Comparison of ENCODE assay signal across 19 cellular contexts in genomic region chr6:150634641-150635292, GRCh38. TPM values are rescaled to one million over a fixed set of nuclear protein-coding genes. Genes with fewer than 3 reads are reported as not detected.
DNase-seq lines count a peak whose midpoint lies in the region; ATAC-seq and TF ChIP-seq lines count a peak whose summit lies in the region.
"Had no signal": no experiment of that assay in that cellular context is flagged by ENCODE, and none has a peak within 500 bp of the region (broad histone marks: within the 10 kb centered on the region; RNA-seq: fewer than 3 reads in every experiment).

No MANE protein-coding gene starts in this region.

- CTCF ChIA-PET in activated CD4-positive, alpha-beta memory T cell treated with anti-CD3 and anti-CD28 coated beads, Interleukin-2, amount 10 ng/mL, durations not matched to agents 7 days and 5 days (lab: Charles Lee): no interaction called here

- H3K4me1 Mint-ChIP-seq in activated naive CD8-positive, alpha-beta T cell treated with anti-CD3 and anti-CD28 coated beads, Interleukin-2, amount 50 U/mL, for 24 hours: peaks cover 71% of the 10 kb centered on the region
- peaks cover 48% of the 10 kb centered on the region for H3K4me1 Mint-ChIP-seq in activated naive CD8-positive, alpha-beta T cell treated with anti-CD3 and anti-CD28 coated beads for 36 hours
- peaks cover 24 to 57% of the 10 kb centered on the region in 2 donors for H3K4me1 Mint-ChIP-seq in effector memory CD8-positive, alpha-beta T cell (ENCODE audit: low read depth in 2 of 2)
- peaks cover 65% of the 10 kb centered on the region for H3K4me1 Mint-ChIP-seq in type B pancreatic cell (ENCODE audit: unreplicated experiment)
- H3K4me1 Mint-ChIP-seq in activated CD4-positive, alpha-beta memory T cell treated with anti-CD3 and anti-CD28 coated beads, Interleukin-2, amount 10 ng/mL, durations not matched to agents 7 days and 5 days: peaks cover 22% of the 10 kb centered on the region

- peaks cover 19% of the 10 kb centered on the region for H3K27me3 Mint-ChIP-seq in activated naive CD8-positive, alpha-beta T cell treated with anti-CD3 and anti-CD28 coated beads, Interleukin-2, amount 50 U/mL, for 24 hours
- H3K27me3 Mint-ChIP-seq in activated naive CD8-positive, alpha-beta T cell treated with anti-CD3 and anti-CD28 coated beads for 36 hours: peaks cover 23% of the 10 kb centered on the region
- H3K27me3 Mint-ChIP-seq in effector memory CD8-positive, alpha-beta T cell: no peaks in the 10 kb centered on the region
- H3K27me3 Mint-ChIP-seq in type B pancreatic cell: no peaks in the 10 kb centered on the region
- H3K27me3 Mint-ChIP-seq in activated CD4-positive, alpha-beta memory T cell treated with anti-CD3 and anti-CD28 coated beads, Interleukin-2, amount 10 ng/mL, durations not matched to agents 7 days and 5 days: peaks cover 3% of the 10 kb centered on the region

- no peak for DNase-seq in activated naive CD8-positive, alpha-beta T cell treated with anti-CD3 and anti-CD28 coated beads, Interleukin-2, amount 50 U/mL, for 24 hours
- no peak for DNase-seq in activated naive CD8-positive, alpha-beta T cell treated with anti-CD3 and anti-CD28 coated beads for 36 hours
- DNase-seq in NCI-H526 treated with DMSO at 0.1 percent for 48 hours (lab: John Stamatoyannopoulos, UW) (peak; percentile 43), type B pancreatic cell (ENCODE audit: extremely low spot score, unreplicated experiment) (no peak)
- no peak for DNase-seq in effector memory CD8-positive, alpha-beta T cell
- DNase-seq in stimulated activated CD8-positive, alpha-beta memory T cell treated with anti-CD3 and anti-CD28 coated beads, Interleukin-4, amount 100 ng/mL, for 48 hours: no peak
- DNase-seq in activated CD4-positive, CD25-positive, alpha-beta regulatory T cell treated with anti-CD3 and anti-CD28 coated beads, Interleukin-2, amount 50 U/mL, for 72 hours: no peak
- DNase-seq in activated CD4-positive, alpha-beta memory T cell treated with anti-CD3 and anti-CD28 coated beads, Interleukin-2, amount 10 ng/mL, durations not matched to agents 7 days and 5 days: no peak
- DNase-seq: activated effector memory CD4-positive, alpha-beta T cell treated with Interleukin-2 at 50 U/mL for 16 hours; body of pancreas; foreskin keratinocyte; H7; NCI-H187 treated with DMSO at 0.1 percent for 48 hours; NCI-H510A treated with DMSO at 0.1 percent for 48 hours; right lobe of liver; stimulated activated CD4-positive, alpha-beta T cell treated with anti-CD3 and anti-CD28 coated beads, Interleukin-4, amount 100 ng/mL, for 4 hours; stimulated activated naive CD4-positive, alpha-beta T cell had no signal

- POLR2A ChIA-PET in activated CD4-positive, alpha-beta memory T cell treated with anti-CD3 and anti-CD28 coated beads, Interleukin-2, amount 10 ng/mL, durations not matched to agents 7 days and 5 days (lab: Charles Lee): interaction anchor here (0.6 kb wide), 1 partner anchor 551 kb away, joined by 3 read pairs; no protein-coding TSS in a partner anchor

- no peaks in the 10 kb centered on the region for H3K36me3 Mint-ChIP-seq in activated naive CD8-positive, alpha-beta T cell treated with anti-CD3 and anti-CD28 coated beads, Interleukin-2, amount 50 U/mL, for 24 hours (ENCODE audit: low read depth)
- H3K36me3 Mint-ChIP-seq in activated naive CD8-positive, alpha-beta T cell treated with anti-CD3 and anti-CD28 coated beads for 36 hours: peaks cover 2% of the 10 kb centered on the region
- H3K36me3 Mint-ChIP-seq in effector memory CD8-positive, alpha-beta T cell (ENCODE audit: insufficient read depth): no peaks in the 10 kb centered on the region
- peaks cover 3% of the 10 kb centered on the region for H3K36me3 Mint-ChIP-seq in type B pancreatic cell
- no peaks in the 10 kb centered on the region for H3K36me3 Mint-ChIP-seq in activated CD4-positive, alpha-beta memory T cell treated with anti-CD3 and anti-CD28 coated beads, Interleukin-2, amount 10 ng/mL, durations not matched to agents 7 days and 5 days (ENCODE audit: low read depth)

- H3K9me3 Mint-ChIP-seq in activated naive CD8-positive, alpha-beta T cell treated with anti-CD3 and anti-CD28 coated beads, Interleukin-2, amount 50 U/mL, for 24 hours: no peaks in the 10 kb centered on the region
- H3K9me3 Mint-ChIP-seq in activated naive CD8-positive, alpha-beta T cell treated with anti-CD3 and anti-CD28 coated beads for 36 hours: no peaks in the 10 kb centered on the region
- no peaks in the 10 kb centered on the region for H3K9me3 Mint-ChIP-seq in effector memory CD8-positive, alpha-beta T cell
- H3K9me3 Mint-ChIP-seq in type B pancreatic cell: no peaks in the 10 kb centered on the region
- H3K9me3 Mint-ChIP-seq in activated CD4-positive, alpha-beta memory T cell treated with anti-CD3 and anti-CD28 coated beads, Interleukin-2, amount 10 ng/mL, durations not matched to agents 7 days and 5 days: no peaks in the 10 kb centered on the region
- H3K9me3 Mint-ChIP-seq: T-helper 1 cell treated with Interleukin-12 subunit alpha and Interleukin-12 subunit beta and Interleukin-4 antibody, amounts not matched to agents 30 μg/mL and 1 μg/mL, for 36 hours had no signal

- TF ChIP-seq CTCF in type B pancreatic cell (conservative IDR thresholded peaks at IDR 0.05): no peak

- peak overlapping the region; percentile 61 for H3K4me3 Mint-ChIP-seq in activated naive CD8-positive, alpha-beta T cell treated with anti-CD3 and anti-CD28 coated beads, Interleukin-2, amount 50 U/mL, for 24 hours
- H3K4me3 Mint-ChIP-seq in activated naive CD8-positive, alpha-beta T cell treated with anti-CD3 and anti-CD28 coated beads for 36 hours: no peak overlapping the region
- H3K4me3 Mint-ChIP-seq in effector memory CD8-positive, alpha-beta T cell: peak overlapping the region; percentile 90 to 94
- peak overlapping the region; percentile 37 for H3K4me3 Mint-ChIP-seq in type B pancreatic cell
- no peak overlapping the region for H3K4me3 Mint-ChIP-seq in activated CD4-positive, alpha-beta memory T cell treated with anti-CD3 and anti-CD28 coated beads, Interleukin-2, amount 10 ng/mL, durations not matched to agents 7 days and 5 days
- H3K4me3 Mint-ChIP-seq: T-helper 1 cell treated with Interleukin-12 subunit alpha and Interleukin-12 subunit beta and Interleukin-4 antibody, amounts not matched to agents 30 μg/mL and 1 μg/mL, for 36 hours had no signal

- no peak for ATAC-seq in activated naive CD8-positive, alpha-beta T cell treated with anti-CD3 and anti-CD28 coated beads, Interleukin-2, amount 50 U/mL, for 24 hours
- no peak for ATAC-seq in effector memory CD8-positive, alpha-beta T cell (replicated peaks)
- ATAC-seq: A549, body of pancreas, foreskin keratinocyte, right lobe of liver had no signal

- H3K27ac Mint-ChIP-seq in activated naive CD8-positive, alpha-beta T cell treated with anti-CD3 and anti-CD28 coated beads, Interleukin-2, amount 50 U/mL, for 24 hours: peak overlapping the region; percentile 77
- no peak overlapping the region for H3K27ac Mint-ChIP-seq in activated naive CD8-positive, alpha-beta T cell treated with anti-CD3 and anti-CD28 coated beads for 36 hours
- H3K27ac Mint-ChIP-seq in effector memory CD8-positive, alpha-beta T cell: peak overlapping the region; percentile 94 to 97
- peak overlapping the region; percentile 32 for H3K27ac Mint-ChIP-seq in type B pancreatic cell
- H3K27ac Mint-ChIP-seq in activated CD4-positive, alpha-beta memory T cell treated with anti-CD3 and anti-CD28 coated beads, Interleukin-2, amount 10 ng/mL, durations not matched to agents 7 days and 5 days: no peak overlapping the region
- H3K27ac Mint-ChIP-seq: T-helper 1 cell treated with Interleukin-12 subunit alpha and Interleukin-12 subunit beta and Interleukin-4 antibody, amounts not matched to agents 30 μg/mL and 1 μg/mL, for 36 hours had no signal

RNA-seq across cellular contexts. Expression of gene PLEKHG1, which starts 35.1 kb away (rescaled TPM):
- 1 to 10 TPM; 4.4 to 4.5 TPM for total RNA-seq in activated naive CD8-positive, alpha-beta T cell treated with anti-CD3 and anti-CD28 coated beads for 36 hours
- total RNA-seq in type B pancreatic cell (ENCODE audit: low replicate concordance): 48.7 and 58.2 TPM in 2 replicates
- total RNA-seq in activated CD4-positive, alpha-beta memory T cell treated with anti-CD3 and anti-CD28 coated beads, Interleukin-2, amount 10 ng/mL, durations not matched to agents 7 days and 5 days: 1 to 10 TPM; 2.3 to 2.9 TPM

Comparison
In these comparisons a context has a peak if more than half of its experiments do, and no peak if none do; other contexts are left out.
1. H3K27ac Mint-ChIP-seq: peak in activated naive CD8-positive, alpha-beta T cell treated with anti-CD3 and anti-CD28 coated beads, Interleukin-2, amount 50 U/mL, for 24 hours (single experiment), effector memory CD8-positive, alpha-beta T cell (2 of 2) and type B pancreatic cell (single experiment); none in activated naive CD8-positive, alpha-beta T cell treated with anti-CD3 and anti-CD28 coated beads for 36 hours (single experiment) and activated CD4-positive, alpha-beta memory T cell treated with anti-CD3 and anti-CD28 coated beads, Interleukin-2, amount 10 ng/mL, durations not matched to agents 7 days and 5 days (single experiment).
2. H3K4me3 Mint-ChIP-seq: peak in activated naive CD8-positive, alpha-beta T cell treated with anti-CD3 and anti-CD28 coated beads, Interleukin-2, amount 50 U/mL, for 24 hours (single experiment), effector memory CD8-positive, alpha-beta T cell (2 of 2) and type B pancreatic cell (single experiment); none in activated naive CD8-positive, alpha-beta T cell treated with anti-CD3 and anti-CD28 coated beads for 36 hours (single experiment) and activated CD4-positive, alpha-beta memory T cell treated with anti-CD3 and anti-CD28 coated beads, Interleukin-2, amount 10 ng/mL, durations not matched to agents 7 days and 5 days (single experiment).